In genomic region chr9:129174724-129175514, GRCh38 we compare ENCODE assay signal across 8 cellular contexts. TPM values are rescaled to one million over a fixed set of nuclear protein-coding genes. Genes with fewer than 3 reads are reported as not detected.
A peak's percentile ranks its signal among the peaks of the same experiment; 100 is the strongest.
DNase-seq lines count a peak whose midpoint lies in the region; ATAC-seq and TF ChIP-seq lines count a peak whose summit lies in the region.

No MANE protein-coding gene starts in this region.

- peak; percentile 41 for TF ChIP-seq POLR2A in ovary (IDR thresholded peaks at IDR 0.05)

- no TSS peak for BruUV-seq in Panc1 (replicated peaks; lab: Mats Ljungman, UMichigan)

- intact Hi-C loops in Panc1 (cut with micrococcal nuclease; ENCODE audit: unreplicated experiment) (loop anchor here (5.0 kb wide), 3 partner anchors 162 to 432 kb away; no protein-coding TSS in a partner anchor), left ventricle myocardium inferior (cut with micrococcal nuclease) (loop anchor here (10.0 kb wide), 1 partner anchor 310 kb away; no protein-coding TSS in a partner anchor), ovary (cut with DNase I) (loop anchor here (2.0 to 10.0 kb wide), 10 partner anchors 32 to 430 kb away; no protein-coding TSS in a partner anchor)

- TF ChIP-seq CTCF in BJ (IDR thresholded peaks at IDR 0.05; ENCODE audit: insufficient read depth, low read depth, low read length) (peak; percentile 42), Panc1 (IDR thresholded peaks at IDR 0.05) (no peak), left ventricle myocardium inferior (IDR thresholded peaks at IDR 0.05; ENCODE audit: borderline replicate concordance) (no peak), ovary (IDR thresholded peaks at IDR 0.05) (no peak)

- H3K4me1 ChIP-seq in Panc1 (ENCODE audit: control insufficient read depth, insufficient read depth, low read length) (peaks cover 28% of the 10 kb centered on the region), left ventricle myocardium inferior (peaks cover 55% of the 10 kb centered on the region), ovary (ENCODE audit: insufficient read depth) (peaks cover 14% of the 10 kb centered on the region)

- WGBS in ovary, 3 donors, result 2% methylated on average over 53 of the region's 53 CpGs

- H3K36me3 ChIP-seq in BJ (ENCODE audit: control insufficient read depth, insufficient read depth, low read length) (peaks cover 4% of the 10 kb centered on the region; the same call in 1 of the 2 replicates), Panc1 (ENCODE audit: control insufficient read depth, insufficient read depth, low read length) (no peaks in the 10 kb centered on the region; the same call in 1 of the 2 replicates), left ventricle myocardium inferior (no peaks in the 10 kb centered on the region), ovary (no peaks in the 10 kb centered on the region)

- TF ChIP-seq EP300 in ovary (IDR thresholded peaks at IDR 0.05), result no peak

- DNase-seq in BJ (ENCODE audit: low read depth), result no peak
- DNase-seq in H4 (ENCODE audit: low spot score), result peak; percentile 86
- no peak for DNase-seq in Panc1 (ENCODE audit: low read depth, low spot score)
- DNase-seq in anterior cingulate cortex (lab: John Stamatoyannopoulos, UW), result peak in 54 of 58 donors; percentile 17 to 79 (median 58)
- DNase-seq in left ventricle myocardium inferior, result peak; percentile 87
- peak; percentile 91 to 93 (median 91) for DNase-seq in ovary

- CTCF ChIA-PET in BJ (lab: Yijun Ruan, JAX) (interaction anchor here (0.5 to 16.1 kb wide), 34 partner anchors 9 to 450 kb away, joined by 3 to 335 read pairs (median 5); partner anchors contain the start of gene NTMT1), Panc1 (lab: Charles Lee) (interaction anchor here (0.6 to 1.6 kb wide), 6 partner anchors 32 to 449 kb away, joined by 3 to 14 read pairs (median 7); no protein-coding TSS in a partner anchor)

- H3K27me3 ChIP-seq in BJ (ENCODE audit: control insufficient read depth, insufficient read depth, low read length), result no peaks in the 10 kb centered on the region
- no peaks in the 10 kb centered on the region for H3K27me3 ChIP-seq in Panc1 (ENCODE audit: control insufficient read depth, insufficient read depth, low read length)
- H3K27me3 ChIP-seq in left ventricle myocardium inferior (ENCODE audit: low read depth), result no peaks in the 10 kb centered on the region
- no peaks in the 10 kb centered on the region for H3K27me3 ChIP-seq in ovary

- in situ Hi-C loops in Panc1 (cut with HindIII; ENCODE audit: low pct_unique_long_range_greater_than_20kb, low sequenced_read_pairs), result no loop called here

- H3K4me3 ChIP-seq in BJ (ENCODE audit: low read depth, low read length) (peak overlapping the region; percentile 95), Panc1 (ENCODE audit: low read depth in 2 of 2, low read length in 2 of 2) (peak overlapping the region; percentile 74 to 81), left ventricle myocardium inferior (peak overlapping the region; percentile 92), ovary (peak overlapping the region; percentile 52)

- POLR2A ChIA-PET in BJ (lab: Charles Lee), result interaction anchor here (0.5 to 1.8 kb wide), 13 partner anchors 29 to 538 kb away, joined by 3 to 16 read pairs (median 6); no protein-coding TSS in a partner anchor
- POLR2A ChIA-PET in Panc1 (lab: Charles Lee), result interaction anchor here (0.7 kb wide), 3 partner anchors 40 to 274 kb away, joined by 3 to 5 read pairs (median 4); no protein-coding TSS in a partner anchor

- peak overlapping the region; percentile 95 for H3K27ac ChIP-seq in Panc1 (ENCODE audit: low read length)
- peak overlapping the region; percentile 99 for H3K27ac ChIP-seq in left ventricle myocardium inferior (replicated peaks)
- H3K27ac ChIP-seq in ovary, result peak overlapping the region; percentile 97 to 99

- H3K9me3 ChIP-seq in Panc1 (ENCODE audit: control insufficient read depth, insufficient read depth, low read depth, low read length) (no peaks in the 10 kb centered on the region), left ventricle myocardium inferior (replicated peaks) (no peaks in the 10 kb centered on the region), ovary (no peaks in the 10 kb centered on the region)

- ATAC-seq in Panc1, result peak; percentile 39
- ATAC-seq in GM19023 (IDR thresholded peaks at IDR 0.05; ENCODE audit: unreplicated experiment), result no peak
- ATAC-seq in HG02973 (IDR thresholded peaks at IDR 0.05; ENCODE audit: unreplicated experiment), result no peak

RNA-seq across cellular contexts. Expression of gene IER5L, which starts 3.1 kb away (rescaled TPM):
- 7.3 and 8.7 TPM in 2 replicates for polyA plus RNA-seq in BJ (2011; rRNA removed)
- 8.4 and 12.2 TPM in 2 replicates for polyA minus RNA-seq in BJ (2011; rRNA and poly(A)+ RNA removed)
- total RNA-seq in H4 (2014; rRNA removed; shearing (Covaris generic)), result 12.9 and 24.3 TPM in 2 replicates
- 44.6 TPM for total RNA-seq in Panc1 (2021; ENCODE audit: unreplicated experiment)
- polyA plus RNA-seq in Panc1 (2012; ENCODE audit: insufficient read length), result 56.2 TPM
- total RNA-seq in left ventricle myocardium inferior, result 3.8 TPM
- total RNA-seq in ovary, result 10 to 100 TPM; 15.4 to 74.3 (median 45.0) TPM
- polyA plus RNA-seq in ovary, result 10 to 100 TPM in 1 of 2 donors, 1 to 10 TPM in 1; 2.5 to 14.9 TPM

Comparison
In these comparisons a context has a peak if more than half of its experiments do, and no peak if none do; other contexts are left out.
1. DNase-seq: peak in H4 (single experiment), anterior cingulate cortex (54 of 58), left ventricle myocardium inferior (single experiment) and ovary (5 of 5); none in BJ (single experiment) and Panc1 (single experiment).
2. Peak in every context shown above with its lines, with median percentiles within 50 percentile points of each other: H3K4me3 ChIP-seq and H3K27ac ChIP-seq.